In the genomic region with DNA sequence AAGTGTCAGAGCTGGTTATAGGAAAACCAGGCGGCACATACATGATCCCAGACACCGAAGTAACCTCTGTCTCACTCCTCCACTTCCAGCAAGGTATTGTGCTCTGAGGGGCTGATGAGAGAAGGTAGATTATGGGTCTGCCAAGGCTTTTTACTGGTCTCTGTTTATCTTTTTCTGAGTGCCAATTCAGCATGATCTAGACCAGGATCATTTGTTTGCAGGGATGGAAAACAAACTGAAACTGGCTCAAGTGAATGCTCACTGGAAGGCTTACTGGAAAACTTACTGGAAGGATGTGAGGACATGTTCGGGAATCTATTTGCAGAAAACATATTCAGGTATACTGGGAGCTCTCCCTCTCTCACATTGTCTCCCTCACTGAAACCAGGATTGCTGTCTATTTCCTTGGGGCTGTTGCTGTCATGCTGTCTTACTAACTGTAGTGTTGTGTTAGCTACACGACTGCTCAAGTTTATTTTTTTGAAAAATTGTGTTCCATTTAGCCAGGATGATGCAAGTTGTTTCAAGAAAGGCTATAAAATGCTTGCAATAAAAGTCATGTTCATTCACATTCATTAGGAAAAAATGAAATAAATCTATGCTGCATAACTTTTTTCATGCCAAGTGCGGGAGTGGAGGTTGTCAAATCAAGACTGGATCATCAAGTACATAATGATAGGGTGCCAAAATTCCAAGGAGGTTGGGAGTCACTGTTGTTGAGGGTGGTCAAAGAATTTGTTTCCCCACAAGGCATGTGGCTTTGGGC, we compare ENCODE assay signal across 16 cellular contexts. TPM values are rescaled to one million over a fixed set of nuclear protein-coding genes. Genes with fewer than 3 reads are reported as not detected.
DNase-seq lines count a peak whose midpoint lies in the region; ATAC-seq and TF ChIP-seq lines count a peak whose summit lies in the region.
"Had no signal": no experiment of that assay in that cellular context is flagged by ENCODE, and none has a peak within 500 bp of the region (broad histone marks: within the 10 kb centered on the region; RNA-seq: fewer than 3 reads in every experiment).

No MANE protein-coding gene starts in this region.

- peak overlapping the region; percentile 29 for H3K27ac Mint-ChIP-seq in stimulated activated memory B cell treated with anti-CD40 and anti-IgM and Interleukin-4, amounts not matched to agents 10 μg/mL and 1 μg/mL and 100 μg/mL, for 72 hours

- H3K4me3 ChIP-seq in GM23248 (no peak overlapping the region), SK-N-MC (0 out of 2 replicates have a peak overlapping the region, but pooled peaks have one; percentile 15)
- H3K4me3 ChIP-seq: cardiac muscle cell, left ventricle myocardium inferior, upper lobe of left lung had no signal

- H3K9me2 ChIP-seq in GM23248 (ENCODE audit: insufficient read depth): no peaks in the 10 kb centered on the region

- no peak overlapping the region for H3K4me3 Mint-ChIP-seq in stimulated activated memory B cell treated with anti-CD40 and anti-IgM and Interleukin-4, amounts not matched to agents 10 μg/mL and 1 μg/mL and 100 μg/mL, for 72 hours

- POLR2A ChIA-PET in GM10248 (lab: Yijun Ruan, JAX): no interaction called here

- WGBS in GM23248 (ENCODE audit: low coverage in 1 of 2, low lambda C conversion rate in 2 of 2, missing lambda C conversion rate in 2 of 2), 2 experiments: 50 to 51% methylated on average over 5 of the region's 5 CpGs

- H3K9me3 Mint-ChIP-seq in stimulated activated memory B cell treated with anti-CD40 and anti-IgM and Interleukin-4, amounts not matched to agents 10 μg/mL and 1 μg/mL and 100 μg/mL, for 72 hours: no peaks in the 10 kb centered on the region

- TF ChIP-seq CTCF in foreskin keratinocyte (conservative IDR thresholded peaks at IDR 0.05): no peak
- TF ChIP-seq CTCF in GM10248 (IDR thresholded peaks at IDR 0.05; ENCODE audit: control extremely low read depth, extremely low read depth, low read depth, missing control alignments): no peak

- peaks cover 22% of the 10 kb centered on the region for H3K4me1 Mint-ChIP-seq in stimulated activated memory B cell treated with anti-CD40 and anti-IgM and Interleukin-4, amounts not matched to agents 10 μg/mL and 1 μg/mL and 100 μg/mL, for 72 hours

- H3K4me2 ChIP-seq in GM23248 (ENCODE audit: unreplicated experiment): peak overlapping the region; percentile 26

- in situ Hi-C loops in GM23248 (cut with MboI): no loop called here

- peak overlapping the region; percentile 23; the same call in 1 of the 2 replicates for H3K9ac ChIP-seq in GM23248
- H3K9ac ChIP-seq in SK-N-MC (ENCODE audit: insufficient read length): peak overlapping the region; percentile 24
- H3K9ac ChIP-seq: parathyroid adenoma had no signal

- H2AFZ ChIP-seq in GM23248: no peak overlapping the region
- H2AFZ ChIP-seq: parathyroid adenoma had no signal

- H3K27me3 Mint-ChIP-seq in stimulated activated memory B cell treated with anti-CD40 and anti-IgM and Interleukin-4, amounts not matched to agents 10 μg/mL and 1 μg/mL and 100 μg/mL, for 72 hours: no peaks in the 10 kb centered on the region

- peak; percentile 66 for DNase-seq in GM23248
- DNase-seq in SK-N-MC (ENCODE audit: low read depth, low spot score): no peak
- DNase-seq in foreskin keratinocyte: peak; percentile 92 to 94
- no peak for DNase-seq in iPS-NIHi11 (ENCODE audit: low spot score)
- no peak for DNase-seq in GM10248 (ENCODE audit: extremely low spot score)
- DNase-seq: activated T-cell treated with anti-CD3 and anti-CD28 coated beads, Interleukin-2, amount 50 U/mL, for 48 hours; COR-L47; left ventricle myocardium inferior; SIG-M5; upper lobe of left lung; WERI-Rb-1 had no signal

- H3K4me1 ChIP-seq in GM23248 (ENCODE audit: insufficient read depth): 0 out of 2 replicates have a peak, but pooled peaks cover 11% of the 10 kb centered on the region
- H3K4me1 ChIP-seq in foreskin keratinocyte: peaks cover 27% of the 10 kb centered on the region
- H3K4me1 ChIP-seq: left ventricle myocardium inferior, parathyroid adenoma had no signal

- no peaks in the 10 kb centered on the region for H3K36me3 Mint-ChIP-seq in stimulated activated memory B cell treated with anti-CD40 and anti-IgM and Interleukin-4, amounts not matched to agents 10 μg/mL and 1 μg/mL and 100 μg/mL, for 72 hours

- H3K79me2 ChIP-seq in GM23248 (ENCODE audit: insufficient read depth): no peaks in the 10 kb centered on the region
- H3K79me2 ChIP-seq: parathyroid adenoma had no signal

- H3K36me3 ChIP-seq in GM23248 (ENCODE audit: low read depth) (no peaks in the 10 kb centered on the region), SK-N-MC (ENCODE audit: insufficient read depth, low read length) (no peaks in the 10 kb centered on the region)
- H3K36me3 ChIP-seq: cardiac muscle cell, left ventricle myocardium inferior, upper lobe of left lung, WERI-Rb-1 had no signal

- H3K27ac ChIP-seq in GM23248 (peak overlapping the region; percentile 38; the same call in 1 of the 2 replicates), SK-N-MC (peak overlapping the region; percentile 7; the same call in 1 of the 2 replicates), foreskin keratinocyte (peak overlapping the region; percentile 80)
- H3K27ac ChIP-seq: cardiac muscle cell, left ventricle myocardium inferior, parathyroid adenoma, upper lobe of left lung, WERI-Rb-1 had no signal

- no peaks in the 10 kb centered on the region for H4K20me1 ChIP-seq in GM23248 (ENCODE audit: insufficient read depth)

- peaks cover 12% of the 10 kb centered on the region for H3K27me3 ChIP-seq in GM23248 (replicated peaks; ENCODE audit: insufficient read depth)
- no peaks in the 10 kb centered on the region for H3K27me3 ChIP-seq in foreskin keratinocyte
- H3K27me3 ChIP-seq: cardiac muscle cell, upper lobe of left lung had no signal

- H3K9me3 ChIP-seq in GM23248 (ENCODE audit: low read depth): no peaks in the 10 kb centered on the region
- H3K9me3 ChIP-seq in SK-N-MC (ENCODE audit: low read depth, low read length): no peaks in the 10 kb centered on the region
- H3K9me3 ChIP-seq: left ventricle myocardium inferior, upper lobe of left lung had no signal

- CTCF ChIA-PET in GM10248 (lab: Yijun Ruan, JAX): interaction anchor here (1.4 kb wide), 1 partner anchor 23 kb away, joined by 5 read pairs; no protein-coding TSS in a partner anchor

- ATAC-seq in foreskin keratinocyte (peak; percentile 51), GM18519 (IDR thresholded peaks at IDR 0.05; ENCODE audit: low FRiP score, unreplicated experiment) (no peak), HG02588 (IDR thresholded peaks at IDR 0.05; ENCODE audit: unreplicated experiment) (no peak)
- no peak for ATAC-seq in stimulated activated memory B cell treated with anti-CD40 and anti-IgM and Interleukin-4, amounts not matched to agents 10 μg/mL and 1 μg/mL and 100 μg/mL, for 72 hours

- peaks cover 5% of the 10 kb centered on the region; the same call in 1 of the 2 replicates for H3F3A ChIP-seq in GM23248 (ENCODE audit: insufficient read depth)

RNA-seq across cellular contexts. Expression of gene KLHL31, which starts 37.0 kb away (rescaled TPM):
- not detected in 2 replicates for total RNA-seq in GM23248 (2014; rRNA removed; shearing (Covaris generic))
- polyA plus RNA-seq in GM23248 (2016; fragmentation: Nextera tagmentation; extraction: Ambion mirVana) (0.04 TPM in 1 of 2 replicates, not detected in the other), foreskin keratinocyte (0.03 and 0.04 TPM in 2 replicates)
- 0.10 and 0.18 TPM in 2 replicates for total RNA-seq in foreskin keratinocyte

Comparison
In these comparisons a context has a peak if more than half of its experiments do, and no peak if none do; other contexts are left out.
1. DNase-seq: peak in GM23248 (single experiment) and foreskin keratinocyte (2 of 2); none in SK-N-MC (single experiment), iPS-NIHi11 (single experiment) and GM10248 (single experiment).
2. H3K27ac ChIP-seq: peak in every context shown above with its lines; median percentile 80 in foreskin keratinocyte; 38 in GM23248; 7 in SK-N-MC.